ENCODE assay signal across 1 cellular context in the genomic region with DNA sequence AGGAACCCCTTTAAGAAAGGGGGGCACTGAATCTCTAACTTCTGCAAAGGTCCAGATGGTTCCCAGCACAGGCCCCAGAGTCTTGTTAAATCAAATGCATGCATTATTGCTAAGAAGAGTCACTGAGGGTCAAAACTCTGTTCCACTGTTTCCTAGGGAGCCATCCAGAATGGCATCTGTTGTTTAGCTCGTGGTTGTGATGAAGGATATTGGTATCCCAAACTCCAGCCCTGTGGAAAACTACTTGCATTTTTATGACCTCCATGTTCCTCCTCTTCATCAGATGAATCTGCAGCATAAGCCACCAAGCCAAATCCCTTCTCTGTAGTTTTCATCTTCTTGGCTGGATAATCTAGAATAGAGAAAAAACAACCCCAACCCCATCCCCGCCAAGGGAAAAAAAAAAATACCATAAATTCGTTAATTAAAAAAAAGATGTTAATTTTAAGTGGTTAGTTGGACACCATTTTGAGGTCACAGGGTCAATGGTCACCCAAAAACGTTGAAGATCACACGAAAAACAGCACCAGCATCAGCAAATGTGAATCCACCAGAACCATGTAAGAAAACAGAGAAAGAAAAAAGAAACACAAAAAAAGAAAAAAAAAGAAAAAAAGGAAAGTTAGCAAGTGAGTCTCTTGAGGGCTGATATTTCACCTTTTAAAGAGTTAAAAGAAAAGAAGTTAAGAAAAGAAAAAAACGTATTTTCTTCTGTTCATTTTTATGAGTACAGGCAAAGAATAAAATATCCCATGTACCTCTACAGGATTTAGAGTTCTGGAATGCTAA.
TF ChIP-seq lines count a peak whose summit lies in the region.

No MANE protein-coding gene starts in this region.

TF ChIP-seq in HepG2, 621 proteins besides CTCF, POLR2A, EP300 and RAD21:
- TF ChIP-seq, protein P1, sequence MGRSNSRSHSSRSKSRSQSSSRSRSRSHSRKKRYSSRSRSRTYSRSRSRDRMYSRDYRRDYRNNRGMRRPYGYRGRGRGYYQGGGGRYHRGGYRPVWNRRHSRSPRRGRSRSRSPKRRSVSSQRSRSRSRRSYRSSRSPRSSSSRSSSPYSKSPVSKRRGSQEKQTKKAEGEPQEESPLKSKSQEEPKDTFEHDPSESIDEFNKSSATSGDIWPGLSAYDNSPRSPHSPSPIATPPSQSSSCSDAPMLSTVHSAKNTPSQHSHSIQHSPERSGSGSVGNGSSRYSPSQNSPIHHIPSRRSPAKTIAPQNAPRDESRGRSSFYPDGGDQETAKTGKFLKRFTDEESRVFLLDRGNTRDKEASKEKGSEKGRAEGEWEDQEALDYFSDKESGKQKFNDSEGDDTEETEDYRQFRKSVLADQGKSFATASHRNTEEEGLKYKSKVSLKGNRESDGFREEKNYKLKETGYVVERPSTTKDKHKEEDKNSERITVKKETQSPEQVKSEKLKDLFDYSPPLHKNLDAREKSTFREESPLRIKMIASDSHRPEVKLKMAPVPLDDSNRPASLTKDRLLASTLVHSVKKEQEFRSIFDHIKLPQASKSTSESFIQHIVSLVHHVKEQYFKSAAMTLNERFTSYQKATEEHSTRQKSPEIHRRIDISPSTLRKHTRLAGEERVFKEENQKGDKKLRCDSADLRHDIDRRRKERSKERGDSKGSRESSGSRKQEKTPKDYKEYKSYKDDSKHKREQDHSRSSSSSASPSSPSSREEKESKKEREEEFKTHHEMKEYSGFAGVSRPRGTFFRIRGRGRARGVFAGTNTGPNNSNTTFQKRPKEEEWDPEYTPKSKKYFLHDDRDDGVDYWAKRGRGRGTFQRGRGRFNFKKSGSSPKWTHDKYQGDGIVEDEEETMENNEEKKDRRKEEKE (IDR thresholded peaks at IDR 0.05): no peak
- 0 out of 2 replicates have a peak, but pooled peaks have one; percentile 8 for TF ChIP-seq RBFOX2 (IDR thresholded peaks at IDR 0.05; ENCODE audit: low read depth, low read length)
